Comparison of ENCODE assay signal across 10 cellular contexts in genomic region chr4:76434901-76435688, GRCh38. TPM values are rescaled to one million over a fixed set of nuclear protein-coding genes. Genes with fewer than 3 reads are reported as not detected.
DNase-seq lines count a peak whose midpoint lies in the region; ATAC-seq and TF ChIP-seq lines count a peak whose summit lies in the region.
"Had no signal": no experiment of that assay in that cellular context is flagged by ENCODE, and none has a peak within 500 bp of the region (broad histone marks: within the 10 kb centered on the region; RNA-seq: fewer than 3 reads in every experiment).

SHROOM3 (plus strand) TSS chr4:76435229; CDS start chr4:76436053, 824 bp downstream.

- H3K36me3 Mint-ChIP-seq in chondrocyte (ENCODE audit: low read depth), result no peaks in the 10 kb centered on the region

- H3K4me1 Mint-ChIP-seq in chondrocyte (ENCODE audit: low read depth), result peaks cover 31% of the 10 kb centered on the region

- no peak for TF ChIP-seq POLR2A in thyroid gland (IDR thresholded peaks at IDR 0.05)

- H3K4me3 ChIP-seq in thyroid gland (replicated peaks in 1 of 3), result peak within 1 kb of the TSS; percentile 17 to 30 (median 24)

- peaks cover 0 to 3% of the 10 kb centered on the region in 2 donors for H3K4me1 ChIP-seq in thyroid gland

- TF ChIP-seq CTCF in chondrocyte (IDR thresholded peaks at IDR 0.05) (no peak), thyroid gland (IDR thresholded peaks at IDR 0.05) (no peak)

- no peaks in the 10 kb centered on the region for H3K36me3 ChIP-seq in thyroid gland

- no peak for TF ChIP-seq RAD21 in Ishikawa (IDR thresholded peaks at IDR 0.05; ENCODE audit: low read depth)

- intact Hi-C loops in left colon (cut with DNase I, micrococcal nuclease) (loop anchor here (10.0 kb wide), 2 partner anchors 70 to 320 kb away; no protein-coding TSS in a partner anchor), thyroid gland (cut with DNase I) (loop anchor here (5.0 kb wide), 1 partner anchor 67 kb away; no protein-coding TSS in a partner anchor)

- peaks cover 7% of the 10 kb centered on the region for H3K9me3 Mint-ChIP-seq in chondrocyte (ENCODE audit: low read depth)
- H3K9me3 Mint-ChIP-seq: dendritic cell treated with granulocyte-macrophage colony-stimulating factor and Interleukin-4, amounts not matched to agents 40 ng/mL and 50 ng/mL, for 4 days had no signal

- peak within 1 kb of the TSS; percentile 35 to 67 (median 55) for H3K27ac ChIP-seq in thyroid gland
- H3K27ac ChIP-seq: HL-60 had no signal

- 8 to 10% methylated on average over 10 of the region's 10 CpGs for WGBS in thyroid gland, 2 donors

- no peaks in the 10 kb centered on the region for H3K27me3 ChIP-seq in thyroid gland

- peak within 1 kb of the TSS; percentile 67 for H3K4me3 Mint-ChIP-seq in chondrocyte (ENCODE audit: unreplicated experiment)
- H3K4me3 Mint-ChIP-seq: dendritic cell treated with granulocyte-macrophage colony-stimulating factor and Interleukin-4, amounts not matched to agents 40 ng/mL and 50 ng/mL, for 4 days had no signal

- no peaks in the 10 kb centered on the region for H3K9me3 ChIP-seq in thyroid gland

- no peak for DNase-seq in chondrocyte (ENCODE audit: low spot score)
- no peak for DNase-seq in left colon
- peak; percentile 63 to 68 for DNase-seq in thyroid gland
- DNase-seq in stimulated activated CD4-positive, alpha-beta T cell treated with anti-CD3 and anti-CD28 coated beads, Interleukin-15, amount 100 ng/mL, for 24 hours, result no peak
- DNase-seq in stimulated activated naive CD4-positive, alpha-beta T cell (lab: John Stamatoyannopoulos, UW), result no peak
- no peak for DNase-seq in LoVo (ENCODE audit: low spot score)
- no peak for DNase-seq in activated T-cell treated with anti-CD3 and anti-CD28 coated beads, Interleukin-2, amount 50 U/mL, for 1 hour

- H3K27me3 Mint-ChIP-seq in chondrocyte (ENCODE audit: low read depth), result no peaks in the 10 kb centered on the region

- TF ChIP-seq EP300 in Ishikawa (IDR thresholded peaks at IDR 0.05; ENCODE audit: borderline replicate concordance), result peak; percentile 69; the same call in 1 of the 2 replicates

- ATAC-seq in left colon, result no peak

- peak within 1 kb of the TSS; percentile 79 for H3K27ac Mint-ChIP-seq in chondrocyte (ENCODE audit: unreplicated experiment)
- H3K27ac Mint-ChIP-seq: dendritic cell treated with granulocyte-macrophage colony-stimulating factor and Interleukin-4, amounts not matched to agents 40 ng/mL and 50 ng/mL, for 4 days had no signal

TF ChIP-seq in Ishikawa, 13 proteins besides CTCF, POLR2A, EP300 and RAD21:
- TF ChIP-seq MAX (IDR thresholded peaks at IDR 0.05), result no peak; the same call in 1 of the 2 replicates
- TF ChIP-seq TAF1 (IDR thresholded peaks at IDR 0.05; ENCODE audit: low read depth), result no peak
- TF ChIP-seq CEBPB (IDR thresholded peaks at IDR 0.05), result no peak
- TF ChIP-seq TEAD4 (IDR thresholded peaks at IDR 0.05), result peak; percentile 67
- no peak for TF ChIP-seq USF1 (IDR thresholded peaks at IDR 0.05)
- TF ChIP-seq FOXM1 (IDR thresholded peaks at IDR 0.05; ENCODE audit: borderline replicate concordance, low read depth), result peak; percentile 58
- no peak for TF ChIP-seq EGR1 (IDR thresholded peaks at IDR 0.05)
- 0 out of 2 replicates have a peak, but pooled peaks have one; percentile 38 for TF ChIP-seq TCF12 (IDR thresholded peaks at IDR 0.05; ENCODE audit: low read depth)
- TF ChIP-seq ZBTB7A (IDR thresholded peaks at IDR 0.05; ENCODE audit: low read depth), result no peak
- no peak for TF ChIP-seq REST (IDR thresholded peaks at IDR 0.05; ENCODE audit: low read depth)
- 0 out of 2 replicates have a peak, but pooled peaks have one; percentile 38 for TF ChIP-seq YY1 (IDR thresholded peaks at IDR 0.05; ENCODE audit: low read depth)
- no peak for TF ChIP-seq CREB1 (IDR thresholded peaks at IDR 0.05; ENCODE audit: low read depth)
- TF ChIP-seq NFIC (IDR thresholded peaks at IDR 0.05), result peak; percentile 81

RNA-seq across cellular contexts. Expression of gene SHROOM3, which starts in this region (rescaled TPM):
- 29.2 to 43.4 TPM (median 42.7 TPM) in 3 replicates for total RNA-seq in chondrocyte
- total RNA-seq in left colon, result 100 to 1,000 TPM; 158 to 248 TPM
- 10 to 100 TPM; 41.7 to 77.8 (median 62.0) TPM for total RNA-seq in thyroid gland

Comparison
In these comparisons a context has a peak if more than half of its experiments do, and no peak if none do; other contexts are left out.
1. DNase-seq: peak in thyroid gland (2 of 2); none in chondrocyte (single experiment), left colon (0 of 2), stimulated activated CD4-positive, alpha-beta T cell treated with anti-CD3 and anti-CD28 coated beads, Interleukin-15, amount 100 ng/mL, for 24 hours (single experiment), stimulated activated naive CD4-positive, alpha-beta T cell (0 of 6), LoVo (single experiment) and activated T-cell treated with anti-CD3 and anti-CD28 coated beads, Interleukin-2, amount 50 U/mL, for 1 hour (single experiment).